In the genomic region with DNA sequence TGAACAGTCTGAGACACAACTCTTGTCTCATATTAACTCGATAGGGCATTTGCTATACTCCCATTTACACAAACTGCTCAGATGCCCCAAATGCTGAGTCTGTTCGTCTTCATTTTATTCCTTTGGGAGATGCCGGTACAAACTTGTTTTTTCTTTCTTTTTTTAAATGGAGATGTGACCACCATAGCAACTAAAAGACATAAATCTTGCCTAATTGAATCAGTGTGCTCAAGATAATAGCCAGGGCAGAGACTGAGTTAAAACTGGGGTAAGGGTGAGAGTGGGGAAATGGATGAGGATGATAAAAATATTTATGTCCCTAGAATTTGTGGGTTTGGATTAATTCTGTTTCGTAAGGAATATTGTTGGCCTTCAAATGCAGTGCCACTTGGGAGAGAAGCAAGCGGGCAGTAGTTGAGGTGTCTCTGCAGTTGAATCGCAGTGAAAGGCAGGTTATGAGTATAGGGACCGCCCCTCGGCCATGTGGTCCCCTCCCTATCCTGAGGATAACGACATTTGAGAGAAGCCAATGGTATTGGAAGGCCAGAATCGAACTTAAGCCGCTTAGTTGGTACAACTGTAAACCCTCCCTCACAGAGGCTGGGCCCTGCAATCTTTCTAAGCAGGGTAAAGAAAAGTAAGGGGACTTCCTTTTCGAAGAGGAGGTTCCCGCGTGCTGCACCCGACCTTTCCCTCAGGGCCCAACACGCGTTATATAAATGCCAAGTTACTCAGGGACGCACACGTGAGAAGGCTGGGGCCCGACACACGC, we compare ENCODE assay signal across 8 cellular contexts. TPM values are rescaled to one million over a fixed set of nuclear protein-coding genes. Genes with fewer than 3 reads are reported as not detected.
DNase-seq lines count a peak whose midpoint lies in the region; ATAC-seq, FAIRE-seq and TF ChIP-seq lines count a peak whose summit lies in the region.

No MANE protein-coding gene starts in this region.

- intact Hi-C loops in K562 (cut with micrococcal nuclease) = loop anchor here (2.0 to 10.0 kb wide), 4 partner anchors 21 to 471 kb away; a partner anchor contains a TSS

- POLR2A ChIA-PET in K562 (lab: Yijun Ruan, JAX) = interaction anchor here (1.0 kb wide), 2 partner anchors 16 to 216 kb away, joined by 3 to 4 read pairs; no protein-coding TSS in a partner anchor

- H3K9me1 ChIP-seq in K562 (ENCODE audit: control insufficient read depth, insufficient read depth, low read length) = no peaks in the 10 kb centered on the region

- H3K9me3 ChIP-seq in Karpas-422 (ENCODE audit: low read length) (no peaks in the 10 kb centered on the region), K562 (replicated peaks; ENCODE audit: control insufficient read depth, insufficient read depth, low read depth, low read length) (no peaks in the 10 kb centered on the region; the same call in 1 of the 2 replicates)

- H3K4me1 ChIP-seq in Karpas-422 (ENCODE audit: low read length) (peaks cover 41% of the 10 kb centered on the region), K562 (replicated peaks in 1 of 2; ENCODE audit: control insufficient read depth in 2 of 2, insufficient read depth in 2 of 2, low read length in 2 of 2) (peaks cover 17 to 28% of the 10 kb centered on the region in 2 experiments)

- BruUV-seq in K562 (replicated peaks; lab: Mats Ljungman, UMichigan) = TSS peak; percentile 86

- peak; percentile 55 for DNase-seq in G401 (ENCODE audit: low spot score)
- DNase-seq in Karpas-422 = peak; percentile 88
- DNase-seq in SHP77 (lab: John Stamatoyannopoulos, UW) = peak; percentile 60 to 77
- peak; percentile 33 to 85 (median 57) for DNase-seq in K562 (ENCODE audit: extremely low read depth in 1 of 4, low spot score in 3 of 4)
- peak; percentile 67 for DNase-seq in inferior parietal cortex (ENCODE audit: extremely low spot score)
- peak; percentile 50 to 52 for DNase-seq in stimulated activated CD4-positive, alpha-beta T cell treated with anti-CD3 and anti-CD28 coated beads, Interleukin-2, amount 100 ng/mL, for 48 hours
- no peak for DNase-seq in activated effector memory CD4-positive, alpha-beta T cell treated with Interleukin-2 at 50 U/mL for 16 hours

- peaks cover 10% of the 10 kb centered on the region; the same call in 1 of the 2 replicates for H3K36me3 ChIP-seq in Karpas-422 (ENCODE audit: insufficient read depth, low read length)
- H3K36me3 ChIP-seq in K562 (ENCODE audit: control insufficient read depth, insufficient read depth, low read length) = peaks cover 21% of the 10 kb centered on the region

- peak; percentile 78 for FAIRE-seq in K562 (lab: Jason Lieb, UNC)

- no peak for TF ChIP-seq RAD21 in K562 (CRISPR knock-in tag; conservative IDR thresholded peaks at IDR 0.05 in 1 of 2, IDR thresholded peaks at IDR 0.05 in 1 of 2)

- no peak for TF ChIP-seq CTCF in K562 (IDR thresholded peaks at IDR 0.05 in 2 of 3, conservative IDR thresholded peaks at IDR 0.05 in 1 of 3; ENCODE audit: insufficient read depth in 2 of 3, low read depth in 1 of 3, low read length in 3 of 3)

- peak overlapping the region; percentile 87 for H2AFZ ChIP-seq in Karpas-422 (ENCODE audit: low read length)
- H2AFZ ChIP-seq in K562 (ENCODE audit: low read depth, low read length) = peak overlapping the region; percentile 87

- ATAC-seq in GM21786 (IDR thresholded peaks at IDR 0.05; ENCODE audit: unreplicated experiment) (peak; percentile 37), K562 (peak; percentile 69)

- 0 out of 2 replicates have a peak, but pooled peaks have one; percentile 10 for TF ChIP-seq EP300 in K562 (IDR thresholded peaks at IDR 0.05; ENCODE audit: low read length)

- H3K9ac ChIP-seq in Karpas-422 (ENCODE audit: low read length) (peak overlapping the region; percentile 89), K562 (ENCODE audit: insufficient read depth in 1 of 2, low read depth in 2 of 2, low read length in 2 of 2) (peak overlapping the region; percentile 93 to 100)

- H3K4me2 ChIP-seq in Karpas-422 (ENCODE audit: low read depth, low read length, poor library complexity, severe bottlenecking) = peak overlapping the region; percentile 84
- H3K4me2 ChIP-seq in K562 (ENCODE audit: insufficient read depth, low read length) = peak overlapping the region; percentile 99

- H3K79me2 ChIP-seq in Karpas-422 (ENCODE audit: low read length) (peaks cover 40% of the 10 kb centered on the region), K562 (ENCODE audit: control insufficient read depth, insufficient read depth, low read length) (peaks cover 49% of the 10 kb centered on the region)

- H4K20me1 ChIP-seq in Karpas-422 (ENCODE audit: insufficient read depth, low read depth, low read length) (peaks cover 9% of the 10 kb centered on the region), K562 (replicated peaks; ENCODE audit: control insufficient read depth, insufficient read depth, low read length) (no peaks in the 10 kb centered on the region)

- in situ Hi-C loops in G401 (cut with HindIII; ENCODE audit: low sequenced_read_pairs) = no loop called here
- in situ Hi-C loops in K562 (cut with MboI) = no loop called here

- CTCF ChIA-PET in K562 (lab: Yijun Ruan, JAX; ENCODE audit: low intra/inter-chr PET ratio) = interaction anchor here (0.6 to 1.5 kb wide), 2 partner anchors 41 to 46 kb away, joined by 3 read pairs; no protein-coding TSS in a partner anchor

- TF ChIP-seq POLR2A in K562 (conservative IDR thresholded peaks at IDR 0.05) = no peak; the same call in 1 of the 2 replicates

- H3K27me3 ChIP-seq in Karpas-422 (ENCODE audit: low read length) = no peaks in the 10 kb centered on the region
- H3K27me3 ChIP-seq in K562 (ENCODE audit: control insufficient read depth in 2 of 2, insufficient read depth in 2 of 2, low read length in 2 of 2) = no peaks in the 10 kb centered on the region

- 4% methylated on average over 19 of the region's 21 CpGs for WGBS in K562 (ENCODE audit: insufficient coverage, low coverage, missing lambda C conversion rate)

- H3K27ac ChIP-seq in Karpas-422 (ENCODE audit: low read length) (peak overlapping the region; percentile 77), K562 (ENCODE audit: extremely low read depth, low read depth, low read length) (peak overlapping the region; percentile 98)

- peak overlapping the region; percentile 89 for H3K4me3 ChIP-seq in Karpas-422 (ENCODE audit: low read length)
- peak overlapping the region; percentile 94 for H3K4me3 ChIP-seq in K562

- H3K9me2 ChIP-seq in Karpas-422 (replicated peaks; ENCODE audit: insufficient read depth, low read length) = no peaks in the 10 kb centered on the region

TF ChIP-seq in K562, 482 proteins besides CTCF, POLR2A, EP300 and RAD21 (continues in another document):
- TF ChIP-seq, protein P1, sequence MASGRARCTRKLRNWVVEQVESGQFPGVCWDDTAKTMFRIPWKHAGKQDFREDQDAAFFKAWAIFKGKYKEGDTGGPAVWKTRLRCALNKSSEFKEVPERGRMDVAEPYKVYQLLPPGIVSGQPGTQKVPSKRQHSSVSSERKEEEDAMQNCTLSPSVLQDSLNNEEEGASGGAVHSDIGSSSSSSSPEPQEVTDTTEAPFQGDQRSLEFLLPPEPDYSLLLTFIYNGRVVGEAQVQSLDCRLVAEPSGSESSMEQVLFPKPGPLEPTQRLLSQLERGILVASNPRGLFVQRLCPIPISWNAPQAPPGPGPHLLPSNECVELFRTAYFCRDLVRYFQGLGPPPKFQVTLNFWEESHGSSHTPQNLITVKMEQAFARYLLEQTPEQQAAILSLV (tag; IDR thresholded peaks at IDR 0.05) = no peak
- TF ChIP-seq CXXC5 (CRISPR knock-in tag; IDR thresholded peaks at IDR 0.05) (peak; percentile 66), ZBTB7A (IDR thresholded peaks at IDR 0.05; ENCODE audit: borderline replicate concordance, control insufficient read depth, low read depth, low read length) (no peak), FOXP1 (CRISPR knock-in tag; IDR thresholded peaks at IDR 0.05) (peak; percentile 100; the same call in 1 of the 2 replicates), SIN3A (IDR thresholded peaks at IDR 0.05; ENCODE audit: borderline replicate concordance in 2 of 2, control insufficient read depth in 1 of 2, low read depth in 2 of 2, low read length in 2 of 2) (peak in 1 of 2 experiments; percentile 34; a peak in 1 of 4 replicates), ETV6 (IDR thresholded peaks at IDR 0.05; ENCODE audit: borderline replicate concordance in 1 of 2, low read depth in 2 of 2, low read length in 1 of 2) (no peak), ETV6 (CRISPR knock-in tag; IDR thresholded peaks at IDR 0.05; ENCODE audit: borderline replicate concordance) (peak; percentile 100; the same call in 1 of the 2 replicates), XRCC4 (IDR thresholded peaks at IDR 0.05; ENCODE audit: extremely low read depth, insufficient read depth, insufficient read length) (no peak), MYC (IDR thresholded peaks at IDR 0.05; ENCODE audit: low read depth, low read length) (peak; percentile 90), MYC (CRISPR knock-in tag; IDR thresholded peaks at IDR 0.05; ENCODE audit: borderline replicate concordance, low read depth) (no peak)

RNA-seq across cellular contexts. Expression of a gene that starts 0.8 kb away (rescaled TPM):
- 10.0 and 15.6 TPM in 2 replicates for total RNA-seq in G401 (2014; rRNA removed; shearing (Covaris generic))
- total RNA-seq in Karpas-422 (2014; rRNA removed; shearing (Covaris generic); ENCODE audit: low replicate concordance) = 4.5 and 14.8 TPM in 2 replicates
- 81.4 and 138 TPM in 2 replicates for total RNA-seq in K562 (2011; cell fraction: chromatin; rRNA removed; ENCODE audit: low replicate concordance)
- 30.5 and 31.5 TPM in 2 replicates for total RNA-seq in K562 (2011; cell fraction: nucleolus; rRNA removed)
- 59.8 and 105 TPM in 2 replicates for total RNA-seq in K562 (2011; cell fraction: nucleoplasm; rRNA removed)
- total RNA-seq in K562 (2014; rRNA removed) = 9.2 and 9.7 TPM in 2 replicates
- 17.1 and 21.9 TPM in 2 replicates for total RNA-seq in K562 (2014; rRNA removed; fragmentation: Illumina TruSeq; extraction: Trizol)
- total RNA-seq in K562 (2015; rRNA removed; fragmentation: Illumina TruSeq; extraction: Trizol) = 13.5 and 14.4 TPM in 2 replicates
- 20.3 and 25.7 TPM in 2 replicates for total RNA-seq in K562 (2021)
- 42.3 and 43.7 TPM in 2 replicates for polyA plus RNA-seq in K562 (2011; rRNA removed)
- 41.1 and 45.8 TPM in 2 replicates for polyA plus RNA-seq in K562 (2011; cell fraction: cytosol; rRNA removed)
- polyA plus RNA-seq in K562 (2011; cell fraction: nucleus; rRNA removed) = 32.4 and 41.6 TPM in 2 replicates
- 9.3 and 9.9 TPM in 2 replicates for polyA plus RNA-seq in K562 (2012)
- polyA plus RNA-seq in K562 (2014; fragmentation: Illumina TruSeq; extraction: Trizol) = 15.8 and 16.0 TPM in 2 replicates
- polyA plus RNA-seq in K562 (2014; fragmentation: Nextera tagmentation; extraction: Ambion mirVana) = 1 to 10 TPM; 4.3 to 5.7 TPM
- polyA plus RNA-seq in K562 (2014; rRNA removed) = 10.5 and 12.3 TPM in 2 replicates
- 79.3 and 80.5 TPM in 2 replicates for polyA minus RNA-seq in K562 (2011; rRNA and poly(A)+ RNA removed)
- 32.1 and 35.7 TPM in 2 replicates for polyA minus RNA-seq in K562 (2011; cell fraction: cytosol; rRNA and poly(A)+ RNA removed)
- 33.3 and 46.1 TPM in 2 replicates for polyA minus RNA-seq in K562 (2011; cell fraction: nucleus; rRNA and poly(A)+ RNA removed)
